ENCODE assay signal across 8 cellular contexts in genomic region chr7:91263359-91264082, GRCh38. TPM values are rescaled to one million over a fixed set of nuclear protein-coding genes. Genes with fewer than 3 reads are reported as not detected.
DNase-seq lines count a peak whose midpoint lies in the region; ATAC-seq, FAIRE-seq and TF ChIP-seq lines count a peak whose summit lies in the region.

No MANE protein-coding gene starts in this region.

- WGBS in lung, 2 donors, result 1% methylated on average over 34 of the region's 34 CpGs
- 0 to 1% methylated on average over 34 of the region's 34 CpGs for WGBS in tibial nerve, 2 donors

- peak overlapping the region; percentile 85 for H3K4me3 ChIP-seq in AG10803 (ENCODE audit: low read length)
- H3K4me3 ChIP-seq in OCI-LY3 (ENCODE audit: low read length), result peak overlapping the region; percentile 95
- peak overlapping the region; percentile 45 to 89 (median 80) for H3K4me3 ChIP-seq in dorsolateral prefrontal cortex
- H3K4me3 ChIP-seq in lung, result peak overlapping the region; percentile 49
- H3K4me3 ChIP-seq in tibial nerve, result peak overlapping the region; percentile 60 to 89 (median 66)

- H3K4me1 ChIP-seq in OCI-LY3 (ENCODE audit: low read length) (peaks cover 9% of the 10 kb centered on the region; the same call in 1 of the 2 replicates), lung (ENCODE audit: control insufficient read depth in 2 of 2, insufficient read depth in 2 of 2, low read length in 2 of 2) (peaks cover 0 to 21% of the 10 kb centered on the region in 2 donors), tibial nerve (peaks cover 0 to 39% (median 15%) of the 10 kb centered on the region in 4 donors)

- H3K36me3 ChIP-seq in OCI-LY3 (replicated peaks; ENCODE audit: low read depth, low read length) (no peaks in the 10 kb centered on the region), lung (ENCODE audit: control insufficient read depth in 2 of 2, insufficient read depth in 2 of 2, low read length in 2 of 2) (no peaks in the 10 kb centered on the region), tibial nerve (no peaks in the 10 kb centered on the region)

- TF ChIP-seq POLR2A in H54 (IDR thresholded peaks at IDR 0.05; ENCODE audit: low read depth, low read length) (no peak), tibial nerve (IDR thresholded peaks at IDR 0.05) (no peak)

- H3K27ac ChIP-seq in OCI-LY3 (ENCODE audit: low read length) (no peak overlapping the region), dorsolateral prefrontal cortex (peak overlapping the region in 55 of 59 donors; percentile 3 to 92 (median 81)), lung (ENCODE audit: low read depth in 1 of 2, low read length in 1 of 2) (peak overlapping the region; percentile 72 to 82), tibial nerve (peak overlapping the region; percentile 85 to 99 (median 90))

- H3K4me2 ChIP-seq in OCI-LY3 (ENCODE audit: low read length), result peak overlapping the region; percentile 82

- peak overlapping the region; percentile 78 for H3K9ac ChIP-seq in OCI-LY3 (ENCODE audit: low read length)

- intact Hi-C loops in dorsolateral prefrontal cortex (cut with DNase I), result loop anchor here (5.0 to 10.0 kb wide), 2 partner anchors 171 to 179 kb away; no protein-coding TSS in a partner anchor

- no peaks in the 10 kb centered on the region for H4K20me1 ChIP-seq in OCI-LY3 (ENCODE audit: insufficient read depth, low read length)

- H3K79me2 ChIP-seq in OCI-LY3 (ENCODE audit: low read length), result no peaks in the 10 kb centered on the region

- ATAC-seq in lung (ENCODE audit: insufficient read depth, low FRiP score) (no peak), HG03520 (IDR thresholded peaks at IDR 0.05; ENCODE audit: unreplicated experiment) (no peak)

- H3K27me3 ChIP-seq in OCI-LY3 (ENCODE audit: low read depth, low read length), result peaks cover 29% of the 10 kb centered on the region
- H3K27me3 ChIP-seq in dorsolateral prefrontal cortex, result peaks cover 0 to 4% (median 0%) of the 10 kb centered on the region in 45 donors
- no peaks in the 10 kb centered on the region for H3K27me3 ChIP-seq in lung (ENCODE audit: control insufficient read depth, insufficient read depth)
- no peaks in the 10 kb centered on the region for H3K27me3 ChIP-seq in tibial nerve

- H3K9me3 ChIP-seq in OCI-LY3 (ENCODE audit: insufficient read depth, low read length) (no peaks in the 10 kb centered on the region), lung (ENCODE audit: control insufficient read depth in 2 of 2, insufficient read depth in 1 of 2, low read length in 1 of 2) (peaks cover 0 to 3% of the 10 kb centered on the region in 2 donors), tibial nerve (no peaks in the 10 kb centered on the region)

- TF ChIP-seq EP300 in tibial nerve (IDR thresholded peaks at IDR 0.05), result no peak

- no peak; the same call in 1 of the 2 replicates for TF ChIP-seq CTCF in AG10803 (conservative IDR thresholded peaks at IDR 0.05; ENCODE audit: low read length)
- no peak for TF ChIP-seq CTCF in OCI-LY3 (IDR thresholded peaks at IDR 0.05; ENCODE audit: low read depth, low read length)
- peak in 2 of 56 donors; percentile 9 to 15 for TF ChIP-seq CTCF in dorsolateral prefrontal cortex (IDR thresholded peaks at IDR 0.05 in 54 of 56, conservative IDR thresholded peaks at IDR 0.05 in 2 of 56; ENCODE audit: low read depth in 1 of 56, partially characterized antibody in 56 of 56)
- no peak for TF ChIP-seq CTCF in lung (IDR thresholded peaks at IDR 0.05; ENCODE audit: control extremely low read depth, extremely low read depth)
- TF ChIP-seq CTCF in tibial nerve (IDR thresholded peaks at IDR 0.05), result no peak

- no peak for FAIRE-seq in H54 (lab: Jason Lieb, UNC)

- DNase-seq in AG10803 (ENCODE audit: low read depth) (no peak), H54 (ENCODE audit: insufficient read length, low spot score) (peak; percentile 33), dorsolateral prefrontal cortex (peak in 6 of 10 donors; percentile 23 to 50 (median 42)), lung (ENCODE audit: low spot score) (peak; percentile 41), tibial nerve (ENCODE audit: low spot score in 2 of 2) (peak in 1 of 2 donors; percentile 31)
- no peak for DNase-seq in activated naive CD4-positive, alpha-beta T cell treated with anti-CD3 and anti-CD28 coated beads, Interleukin-2, amount 50 U/mL, for 16 hours

- H2AFZ ChIP-seq in OCI-LY3 (ENCODE audit: low read depth, low read length), result peak overlapping the region; percentile 77

RNA-seq across cellular contexts. Expression of gene FZD1, which starts 0.7 kb away (rescaled TPM):
- 10 to 100 TPM in 1 of 120 experiments, 1 to 10 TPM in 119; 2.1 to 12.3 (median 4.4) TPM for total RNA-seq in dorsolateral prefrontal cortex
- 10 to 100 TPM; 17.2 to 55.8 TPM for total RNA-seq in lung
- 1 to 10 TPM; 4.1 to 6.2 TPM for polyA plus RNA-seq in lung
- total RNA-seq in tibial nerve, result 10 to 100 TPM; 25.8 to 82.0 (median 74.7) TPM

Comparison
In these comparisons a context has a peak if more than half of its experiments do, and no peak if none do; other contexts are left out.
1. DNase-seq: peak in H54 (single experiment), dorsolateral prefrontal cortex (6 of 10) and lung (single experiment); none in AG10803 (single experiment) and activated naive CD4-positive, alpha-beta T cell treated with anti-CD3 and anti-CD28 coated beads, Interleukin-2, amount 50 U/mL, for 16 hours (single experiment).
2. Peak in every context shown above with its lines, with median percentiles within 50 percentile points of each other: H3K4me3 ChIP-seq.